In the genomic region with DNA sequence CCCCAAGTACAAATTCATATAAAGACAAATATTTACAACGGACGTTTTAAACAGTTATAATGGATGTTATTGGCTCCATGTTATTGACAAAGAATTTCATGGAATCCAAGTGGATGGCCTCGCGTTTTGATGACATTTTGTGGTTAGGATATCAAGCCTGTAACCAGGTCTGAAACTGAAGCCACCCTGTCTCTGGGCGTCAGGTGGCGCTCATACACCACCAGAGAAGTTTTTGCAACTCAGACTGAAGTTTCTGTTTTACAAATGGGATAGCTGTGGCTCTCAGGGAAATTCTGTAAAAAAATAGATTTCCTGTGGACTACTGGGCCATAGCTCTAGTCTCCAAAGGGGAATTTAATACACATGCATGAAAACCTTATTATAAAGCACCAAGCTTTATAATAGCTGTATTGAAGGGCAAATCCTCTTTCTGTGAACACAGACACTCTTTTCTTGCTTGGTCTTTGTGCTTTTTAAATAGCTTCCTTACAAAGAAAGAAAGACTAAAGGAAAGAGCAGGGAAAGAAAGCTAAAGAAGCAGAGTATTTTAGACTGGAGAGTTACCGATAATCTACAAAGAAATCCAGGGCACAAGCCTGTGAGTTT, we compare ENCODE assay signal across 9 cellular contexts.
DNase-seq lines count a peak whose midpoint lies in the region; ATAC-seq and TF ChIP-seq lines count a peak whose summit lies in the region.
"Had no signal": no experiment of that assay in that cellular context is flagged by ENCODE, and none has a peak within 500 bp of the region (broad histone marks: within the 10 kb centered on the region; RNA-seq: fewer than 3 reads in every experiment).

No MANE protein-coding gene starts in this region.

- WGBS in spleen, 5 donors: 12 to 18% (median 15%) methylated on average over 7 of the region's 7 CpGs

- TF ChIP-seq CTCF in AG09319 (IDR thresholded peaks at IDR 0.05; ENCODE audit: low read depth, low read length) (peak; percentile 73), GM13976 (IDR thresholded peaks at IDR 0.05; ENCODE audit: borderline replicate concordance, control extremely low read depth, extremely low read depth, insufficient read depth, missing control alignments) (peak; percentile 70), spleen (IDR thresholded peaks at IDR 0.05 in 8 of 11, conservative IDR thresholded peaks at IDR 0.05 in 3 of 11) (peak in 8 of 11 experiments; percentile 15 to 51 (median 32))

- peak; percentile 73 for ATAC-seq in HG02938 (IDR thresholded peaks at IDR 0.05; ENCODE audit: unreplicated experiment)
- ATAC-seq: T-cell had no signal

- no peaks in the 10 kb centered on the region for H3K9me3 ChIP-seq in spleen

- H3K36me3 ChIP-seq in spleen: no peaks in the 10 kb centered on the region

- in situ Hi-C loops in GM13976 (cut with MboI; ENCODE audit: low sequenced_read_pairs, unreplicated experiment): no loop called here

- TF ChIP-seq POLR2A in spleen (IDR thresholded peaks at IDR 0.05): no peak

- H3K4me3 ChIP-seq in spleen: no peak overlapping the region

- intact Hi-C loops in spleen (cut with DNase I; ENCODE audit: low total_unique reads): loop anchor here (5.0 kb wide), 1 partner anchor 228 kb away; no protein-coding TSS in a partner anchor

- H3K27me3 ChIP-seq in spleen (replicated peaks in 1 of 7): peaks cover 0 to 35% (median 0%) of the 10 kb centered on the region in 7 donors

- DNase-seq in AG09319 (ENCODE audit: extremely low read depth, low read depth): peak; percentile 3
- DNase-seq in GM13976 (ENCODE audit: low spot score): peak; percentile 22
- peak; percentile 28 for DNase-seq in NCI-H2227 treated with DMSO at 0.1 percent for 48 hours (lab: John Stamatoyannopoulos, UW)
- DNase-seq in amniotic epithelial cell (ENCODE audit: low read depth): peak; percentile 49
- DNase-seq in hippocampal formation (lab: John Stamatoyannopoulos, UW): peak; percentile 9 to 35
- DNase-seq in spleen: peak; percentile 53
- no peak for DNase-seq in activated CD4-positive, CD25-positive, alpha-beta regulatory T cell (lab: John Stamatoyannopoulos, UW)

- H3K27ac ChIP-seq in spleen: no peak overlapping the region

- no peaks in the 10 kb centered on the region for H3K4me1 ChIP-seq in spleen

Comparison
In these comparisons a context has a peak if more than half of its experiments do, and no peak if none do; other contexts are left out.
1. DNase-seq: peak in AG09319 (single experiment), GM13976 (single experiment), NCI-H2227 treated with DMSO at 0.1 percent for 48 hours (single experiment), amniotic epithelial cell (single experiment), hippocampal formation (2 of 2) and spleen (single experiment); none in activated CD4-positive, CD25-positive, alpha-beta regulatory T cell (0 of 4).
2. Peak in every context shown above with its lines, with median percentiles within 50 percentile points of each other: CTCF ChIP-seq.